Comparison of ENCODE assay signal across 22 cellular contexts in the genomic region with DNA sequence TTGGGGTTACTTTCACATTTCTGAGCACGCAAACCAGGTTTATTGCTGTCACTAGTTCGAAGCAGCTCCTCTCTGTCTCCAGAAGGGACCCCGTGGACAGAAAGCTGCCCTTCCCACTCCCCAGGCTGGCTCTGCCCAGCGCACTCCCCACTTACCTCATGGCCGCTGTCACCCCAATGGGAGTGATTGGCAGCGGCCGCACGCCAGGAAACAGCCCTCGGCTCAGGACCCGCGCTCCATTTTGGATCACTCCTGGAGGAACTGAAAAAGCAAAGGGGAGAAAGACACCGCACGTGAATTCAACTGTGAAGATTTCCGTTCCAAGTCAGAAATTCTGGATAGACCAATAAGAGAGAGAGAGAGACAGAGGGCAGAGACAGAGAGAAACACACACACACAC.
"Had no signal": no experiment of that assay in that cellular context is flagged by ENCODE, and none has a peak within 500 bp of the region (broad histone marks: within the 10 kb centered on the region; RNA-seq: fewer than 3 reads in every experiment).

No MANE protein-coding gene starts in this region.

- ATAC-seq: activated CD8-positive, alpha-beta T cell treated with anti-CD3 and anti-CD28 coated beads, Interleukin-2, amount 10 ng/mL, durations not matched to agents 7 days and 5 days; left lobe of liver; lower lobe of right lung; mucosa of descending colon had no signal

- H3K36me3 Mint-ChIP-seq: activated naive CD8-positive, alpha-beta T cell treated with anti-CD3 and anti-CD28 coated beads, Interleukin-2, amount 10 ng/mL, durations not matched to agents 7 days and 5 days had no signal

- H3K27ac ChIP-seq: lower lobe of right lung, neural progenitor cell, thyroid gland had no signal

- H3K27me3 Mint-ChIP-seq: activated naive CD8-positive, alpha-beta T cell treated with anti-CD3 and anti-CD28 coated beads, Interleukin-2, amount 10 ng/mL, durations not matched to agents 7 days and 5 days; dendritic cell treated with granulocyte-macrophage colony-stimulating factor and Interleukin-4, amounts not matched to agents 40 ng/mL and 50 ng/mL, for 4 days had no signal

- H3K27me3 ChIP-seq: cardiac muscle cell, neural progenitor cell, sigmoid colon, thyroid gland had no signal

- H3K4me3 ChIP-seq: cardiac muscle cell, lower lobe of right lung, mucosa of descending colon, neural progenitor cell, sigmoid colon, thyroid gland had no signal

- DNase-seq: activated CD4-positive, alpha-beta T cell treated with anti-CD3 and anti-CD28 coated beads for 48 hours; activated CD8-positive, alpha-beta T cell treated with anti-CD3 and anti-CD28 coated beads, Interleukin-2, amount 10 ng/mL, durations not matched to agents 7 days and 5 days; activated naive CD4-positive, alpha-beta T cell; activated naive CD8-positive, alpha-beta T cell treated with anti-CD3 and anti-CD28 coated beads, Interleukin-2, amount 10 ng/mL, durations not matched to agents 7 days and 5 days; amniotic stem cell; effector CD4-positive, alpha-beta T cell; foreskin fibroblast; lower lobe of right lung; mesendoderm; mucosa of descending colon; posterior cingulate gyrus; sigmoid colon; stimulated activated CD4-positive, alpha-beta T cell treated with anti-CD3 and anti-CD28 coated beads, Interleukin-2, amount 100 ng/mL, for 48 hours; stimulated activated CD8-positive, alpha-beta memory T cell treated with anti-CD3 and anti-CD28 coated beads, Interleukin-4, amount 100 ng/mL, for 48 hours; stimulated activated naive CD4-positive, alpha-beta T cell treated with Interleukin-2 at 50 U/mL for 16 hours; T-helper 1 cell; T-helper 9 cell; thyroid gland had no signal

- H3K9me3 Mint-ChIP-seq: activated naive CD8-positive, alpha-beta T cell treated with anti-CD3 and anti-CD28 coated beads, Interleukin-2, amount 10 ng/mL, durations not matched to agents 7 days and 5 days; dendritic cell treated with granulocyte-macrophage colony-stimulating factor and Interleukin-4, amounts not matched to agents 40 ng/mL and 50 ng/mL, for 4 days; neural progenitor cell had no signal

- H3K36me3 ChIP-seq: cardiac muscle cell, neural progenitor cell, thyroid gland had no signal

- H3K27ac Mint-ChIP-seq: activated CD8-positive, alpha-beta T cell treated with anti-CD3 and anti-CD28 coated beads, Interleukin-2, amount 10 ng/mL, durations not matched to agents 7 days and 5 days; activated naive CD8-positive, alpha-beta T cell treated with anti-CD3 and anti-CD28 coated beads, Interleukin-2, amount 10 ng/mL, durations not matched to agents 7 days and 5 days; dendritic cell treated with granulocyte-macrophage colony-stimulating factor and Interleukin-4, amounts not matched to agents 40 ng/mL and 50 ng/mL, for 4 days; neural progenitor cell had no signal

- H3K9me3 ChIP-seq: lower lobe of right lung, mucosa of descending colon, sigmoid colon, thyroid gland had no signal

- H3K4me3 Mint-ChIP-seq: activated CD8-positive, alpha-beta T cell treated with anti-CD3 and anti-CD28 coated beads, Interleukin-2, amount 10 ng/mL, durations not matched to agents 7 days and 5 days; activated naive CD8-positive, alpha-beta T cell treated with anti-CD3 and anti-CD28 coated beads, Interleukin-2, amount 10 ng/mL, durations not matched to agents 7 days and 5 days; dendritic cell treated with granulocyte-macrophage colony-stimulating factor and Interleukin-4, amounts not matched to agents 40 ng/mL and 50 ng/mL, for 4 days; neural progenitor cell had no signal
